8 cellular contexts compared by ENCODE assay signal in the genomic region with DNA sequence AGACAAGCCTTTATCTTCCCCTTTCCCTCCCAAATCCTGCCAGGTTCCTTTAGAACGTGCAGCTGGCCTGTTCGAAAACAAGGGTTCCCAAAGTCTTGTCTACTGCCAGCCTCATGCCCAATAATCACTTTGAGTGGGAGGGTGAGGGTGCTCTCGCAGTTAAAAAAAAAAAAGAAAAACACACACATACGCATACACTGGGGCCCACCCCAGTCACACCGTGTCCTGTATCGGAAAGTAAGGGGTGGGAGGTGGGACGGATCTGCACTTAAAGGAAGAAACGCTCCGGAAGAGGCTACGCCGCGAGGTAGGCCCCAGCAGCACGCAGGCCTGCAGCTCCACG. TPM values are rescaled to one million over a fixed set of nuclear protein-coding genes. Genes with fewer than 3 reads are reported as not detected.
DNase-seq lines count a peak whose midpoint lies in the region; ATAC-seq and TF ChIP-seq lines count a peak whose summit lies in the region.

No MANE protein-coding gene starts in this region.

- no peaks in the 10 kb centered on the region for H3K9me3 ChIP-seq in MM.1S (replicated peaks; ENCODE audit: insufficient read depth, low read length)
- H3K9me3 ChIP-seq in adipocyte (ENCODE audit: control insufficient read depth, low read length), result no peaks in the 10 kb centered on the region
- no peaks in the 10 kb centered on the region for H3K9me3 ChIP-seq in lung (ENCODE audit: control insufficient read depth in 2 of 2, insufficient read depth in 1 of 2, low read length in 1 of 2)
- no peaks in the 10 kb centered on the region for H3K9me3 ChIP-seq in upper lobe of right lung

- H4K20me1 ChIP-seq in MM.1S (ENCODE audit: insufficient read depth, low read length), result no peaks in the 10 kb centered on the region

- H3K9ac ChIP-seq in MM.1S (ENCODE audit: low read length) (peak overlapping the region; percentile 94), adipocyte (ENCODE audit: low read length) (peak overlapping the region; percentile 93)

- WGBS in lung, 2 donors, result 1% methylated on average over 14 of the region's 14 CpGs

- intact Hi-C loops in upper lobe of right lung (cut with DNase I), result no loop called here

- ATAC-seq in lung (ENCODE audit: insufficient read depth, low FRiP score), result no peak
- ATAC-seq in upper lobe of right lung, result no peak
- no peak for ATAC-seq in HG03159 (IDR thresholded peaks at IDR 0.05; ENCODE audit: unreplicated experiment)

- H3K36me3 ChIP-seq in MM.1S (replicated peaks; ENCODE audit: insufficient read depth, low read length) (peaks cover 6% of the 10 kb centered on the region), adipocyte (ENCODE audit: control insufficient read depth, insufficient read depth, low read length, severe bottlenecking) (no peaks in the 10 kb centered on the region), lung (ENCODE audit: control insufficient read depth in 2 of 2, insufficient read depth in 2 of 2, low read length in 2 of 2) (no peaks in the 10 kb centered on the region), upper lobe of right lung (no peaks in the 10 kb centered on the region)

- peaks cover 22% of the 10 kb centered on the region for H3F3A ChIP-seq in MM.1S (ENCODE audit: insufficient read depth, low read length)

- H3K4me1 ChIP-seq in MM.1S (ENCODE audit: low read length), result peaks cover 16% of the 10 kb centered on the region
- peaks cover 26% of the 10 kb centered on the region for H3K4me1 ChIP-seq in adipocyte (ENCODE audit: control insufficient read depth, insufficient read depth, low read length)
- H3K4me1 ChIP-seq in lung (ENCODE audit: control insufficient read depth in 2 of 2, insufficient read depth in 2 of 2, low read length in 2 of 2), result peaks cover 2 to 7% of the 10 kb centered on the region in 2 donors
- peaks cover 15% of the 10 kb centered on the region for H3K4me1 ChIP-seq in upper lobe of right lung

- H3K4me3 ChIP-seq in MM.1S (ENCODE audit: low read length) (peak overlapping the region; percentile 98), adipocyte (ENCODE audit: low read length) (peak overlapping the region; percentile 87), lung (peak overlapping the region; percentile 54), upper lobe of right lung (peak overlapping the region; percentile 66)

- H3K27me3 ChIP-seq in MM.1S (replicated peaks; ENCODE audit: insufficient read depth, low read length) (no peaks in the 10 kb centered on the region), adipocyte (replicated peaks; ENCODE audit: control insufficient read depth, insufficient read depth, low read length) (no peaks in the 10 kb centered on the region), lung (ENCODE audit: control insufficient read depth, insufficient read depth) (no peaks in the 10 kb centered on the region), upper lobe of right lung (no peaks in the 10 kb centered on the region)

- DNase-seq in GM20000 (ENCODE audit: low spot score), result peak; percentile 48
- DNase-seq in MM.1S, result peak; percentile 73
- DNase-seq in adipocyte (ENCODE audit: low read depth), result no peak
- no peak for DNase-seq in lung (ENCODE audit: low spot score)
- no peak for DNase-seq in upper lobe of right lung
- no peak for DNase-seq in cortex of kidney (lab: John Stamatoyannopoulos, UW)

- peaks cover 72% of the 10 kb centered on the region for H3K79me2 ChIP-seq in MM.1S (ENCODE audit: low read length)

- TF ChIP-seq CTCF in C4-2B (conservative IDR thresholded peaks at IDR 0.05) (no peak), GM20000 (IDR thresholded peaks at IDR 0.05; ENCODE audit: extremely low read depth, missing control alignments) (no peak), MM.1S (IDR thresholded peaks at IDR 0.05; ENCODE audit: low read length) (no peak), lung (IDR thresholded peaks at IDR 0.05; ENCODE audit: control extremely low read depth, extremely low read depth) (no peak), upper lobe of right lung (IDR thresholded peaks at IDR 0.05) (no peak)

- H3K9me2 ChIP-seq in MM.1S (replicated peaks; ENCODE audit: insufficient read depth, low read length), result no peaks in the 10 kb centered on the region

- H2AFZ ChIP-seq in MM.1S (ENCODE audit: low read length), result peak overlapping the region; percentile 79

- H3K27ac ChIP-seq in C4-2B (peak overlapping the region; percentile 89), MM.1S (ENCODE audit: low read length) (peak overlapping the region; percentile 92), lung (ENCODE audit: low read depth in 1 of 2, low read length in 1 of 2) (peak overlapping the region in 1 of 2 donors; percentile 92), upper lobe of right lung (peak overlapping the region; percentile 96)

- H3K4me2 ChIP-seq in MM.1S (ENCODE audit: low read depth, low read length), result peak overlapping the region; percentile 94

RNA-seq across cellular contexts. Expression of gene MAD2L1, which starts 0.5 kb away (rescaled TPM):
- total RNA-seq in lung, result 1 to 10 TPM; 3.1 to 5.9 TPM
- 1 to 10 TPM; 2.3 to 2.4 TPM for polyA plus RNA-seq in lung
- total RNA-seq in upper lobe of right lung, result 0.90 TPM

Comparison
In these comparisons a context has a peak if more than half of its experiments do, and no peak if none do; other contexts are left out.
1. DNase-seq: peak in GM20000 (single experiment) and MM.1S (single experiment); none in adipocyte (single experiment), lung (single experiment), upper lobe of right lung (single experiment) and cortex of kidney (single experiment).
2. Peak in every context shown above with its lines, with median percentiles within 50 percentile points of each other: H3K4me3 ChIP-seq.